Comparison of ENCODE assay signal across 12 cellular contexts in genomic region chr22:37483050-37483449, GRCh38. TPM values are rescaled to one million over a fixed set of nuclear protein-coding genes. Genes with fewer than 3 reads are reported as not detected.
DNase-seq lines count a peak whose midpoint lies in the region; ATAC-seq and TF ChIP-seq lines count a peak whose summit lies in the region.
"Had no signal": no experiment of that assay in that cellular context is flagged by ENCODE, and none has a peak within 500 bp of the region (broad histone marks: within the 10 kb centered on the region; RNA-seq: fewer than 3 reads in every experiment).

No MANE protein-coding gene starts in this region.

- peaks cover 47% of the 10 kb centered on the region for H3K4me1 Mint-ChIP-seq in activated T-cell treated with anti-CD3 and anti-CD28 coated beads, Interleukin-2, amount 50 U/mL, for 24 hours (ENCODE audit: low read depth)
- H3K4me1 Mint-ChIP-seq in brain, result peaks cover 66% of the 10 kb centered on the region

- H3K4me3 ChIP-seq in psoas muscle, result no peak overlapping the region
- H3K4me3 ChIP-seq: SJSA1, smooth muscle cell had no signal

- intact Hi-C loops in psoas muscle (cut with DNase I), result no loop called here

- peaks cover 75% of the 10 kb centered on the region for H3K36me3 Mint-ChIP-seq in activated T-cell treated with anti-CD3 and anti-CD28 coated beads, Interleukin-2, amount 50 U/mL, for 24 hours (ENCODE audit: low read depth)
- H3K36me3 Mint-ChIP-seq in brain, result no peaks in the 10 kb centered on the region

- ATAC-seq in psoas muscle (no peak), HG02870 (IDR thresholded peaks at IDR 0.05; ENCODE audit: unreplicated experiment) (no peak), HG02981 (IDR thresholded peaks at IDR 0.05; ENCODE audit: unreplicated experiment) (no peak), HG03045 (IDR thresholded peaks at IDR 0.05; ENCODE audit: unreplicated experiment) (no peak)

- no peaks in the 10 kb centered on the region for H3K27me3 Mint-ChIP-seq in activated T-cell treated with anti-CD3 and anti-CD28 coated beads, Interleukin-2, amount 50 U/mL, for 24 hours
- peaks cover 13% of the 10 kb centered on the region for H3K27me3 Mint-ChIP-seq in brain

- H3K36me3 ChIP-seq in KOPT-K1 (ENCODE audit: insufficient read depth, low read length), result peaks cover 20% of the 10 kb centered on the region
- no peaks in the 10 kb centered on the region for H3K36me3 ChIP-seq in psoas muscle (ENCODE audit: insufficient read depth in 1 of 2, low read depth in 1 of 2)
- H3K36me3 ChIP-seq: SJSA1 had no signal

- H3K9me3 Mint-ChIP-seq in activated T-cell treated with anti-CD3 and anti-CD28 coated beads, Interleukin-2, amount 50 U/mL, for 24 hours, result no peaks in the 10 kb centered on the region
- peaks cover 0 to 4% (median 0%) of the 10 kb centered on the region in 5 experiments for H3K9me3 Mint-ChIP-seq in brain

- WGBS in psoas muscle, 3 donors, result 62 to 74% (median 66%) methylated on average over 10 to 13 of the region's 13 CpGs

- no peak for DNase-seq in activated T-cell treated with anti-CD3 and anti-CD28 coated beads, Interleukin-2, amount 50 U/mL, for 24 hours
- no peak for DNase-seq in activated T-cell treated with anti-CD3 and anti-CD28 coated beads, Interleukin-2, amount 50 U/mL, for 48 hours
- no peak for DNase-seq in psoas muscle
- DNase-seq: ACHN, NCI-H82 had no signal

- H3K9me3 ChIP-seq in KOPT-K1 (ENCODE audit: insufficient read depth, low read length, poor library complexity, severe bottlenecking), result no peaks in the 10 kb centered on the region
- no peaks in the 10 kb centered on the region for H3K9me3 ChIP-seq in psoas muscle
- H3K9me3 ChIP-seq: SJSA1 had no signal

- no peaks in the 10 kb centered on the region for H3K4me1 ChIP-seq in psoas muscle

- TF ChIP-seq CTCF in brain (conservative IDR thresholded peaks at IDR 0.05) (no peak), psoas muscle (IDR thresholded peaks at IDR 0.05) (no peak)

- H3K27ac ChIP-seq in KOPT-K1 (ENCODE audit: low read depth, low read length, poor library complexity, severe bottlenecking) (peak overlapping the region; percentile 96), psoas muscle (peak overlapping the region; percentile 41)
- H3K27ac ChIP-seq: SJSA1 had no signal

- H3K27me3 ChIP-seq in psoas muscle (ENCODE audit: insufficient read depth in 3 of 3, low read length in 2 of 3), result peaks cover 0 to 15% (median 8%) of the 10 kb centered on the region in 3 donors

- peak overlapping the region; percentile 98 for H3K27ac Mint-ChIP-seq in activated T-cell treated with anti-CD3 and anti-CD28 coated beads, Interleukin-2, amount 50 U/mL, for 24 hours
- H3K27ac Mint-ChIP-seq in brain, result peak overlapping the region; percentile 88 to 97 (median 92)

- peak overlapping the region; percentile 98 for H3K4me3 Mint-ChIP-seq in activated T-cell treated with anti-CD3 and anti-CD28 coated beads, Interleukin-2, amount 50 U/mL, for 24 hours
- peak overlapping the region in 4 of 5 experiments; percentile 13 to 63 (median 38) for H3K4me3 Mint-ChIP-seq in brain

RNA-seq across cellular contexts. Expression of gene MFNG, which starts 3.1 kb away (rescaled TPM):
- 6.8 TPM for polyA plus RNA-seq in brain (ENCODE audit: insufficient read depth, low read depth, low replicate concordance)
- 1 to 10 TPM; 4.5 to 8.0 (median 7.7) TPM for total RNA-seq in psoas muscle
- polyA plus RNA-seq in psoas muscle, result 1 to 10 TPM; 4.3 to 9.6 (median 8.2) TPM
- total RNA-seq: SJSA1, smooth muscle cell had no signal

RNA-seq across cellular contexts. Expression of gene CARD10, which starts 36.2 kb away (rescaled TPM):
- polyA plus RNA-seq in brain (ENCODE audit: insufficient read depth, low read depth, low replicate concordance) (3.7 TPM), psoas muscle (1 to 10 TPM; 2.9 to 6.9 (median 4.1) TPM)
- total RNA-seq in psoas muscle, result 1 to 10 TPM; 3.8 to 8.0 (median 4.5) TPM

RNA-seq across cellular contexts. Expression of gene ELFN2, which starts 55.8 kb away (rescaled TPM):
- polyA plus RNA-seq in brain (ENCODE audit: insufficient read depth, low read depth, low replicate concordance), result 3.7 TPM
- not detected for total RNA-seq in psoas muscle
- polyA plus RNA-seq in psoas muscle, result under 1 TPM; 0.01 to 0.05 (median 0.01) TPM
